In genomic region chr6:44363377-44363926, GRCh38 we compare ENCODE assay signal across 2 cellular contexts.
A peak's percentile ranks its signal among the peaks of the same experiment; 100 is the strongest.
TF ChIP-seq lines count a peak whose summit lies in the region.

No MANE protein-coding gene starts in this region.

TF ChIP-seq in GM23338, 12 proteins besides CTCF, POLR2A, EP300 and RAD21:
- TF ChIP-seq ZNF331 (CRISPR knock-in tag; IDR thresholded peaks at IDR 0.05; ENCODE audit: low read depth), result no peak
- TF ChIP-seq CREB1 (CRISPR knock-in tag; IDR thresholded peaks at IDR 0.05; ENCODE audit: low read depth), result no peak
- TF ChIP-seq STAT1 (IDR thresholded peaks at IDR 0.05; ENCODE audit: unreplicated experiment), result no peak
- no peak for TF ChIP-seq ZNF114 (CRISPR knock-in tag; IDR thresholded peaks at IDR 0.05)
- TF ChIP-seq NANOG (IDR thresholded peaks at IDR 0.05; ENCODE audit: borderline replicate concordance), result no peak
- no peak for TF ChIP-seq ZNF462 (CRISPR knock-in tag; IDR thresholded peaks at IDR 0.05)
- TF ChIP-seq JUNB (IDR thresholded peaks at IDR 0.05; ENCODE audit: unreplicated experiment), result no peak
- TF ChIP-seq, protein P1, sequence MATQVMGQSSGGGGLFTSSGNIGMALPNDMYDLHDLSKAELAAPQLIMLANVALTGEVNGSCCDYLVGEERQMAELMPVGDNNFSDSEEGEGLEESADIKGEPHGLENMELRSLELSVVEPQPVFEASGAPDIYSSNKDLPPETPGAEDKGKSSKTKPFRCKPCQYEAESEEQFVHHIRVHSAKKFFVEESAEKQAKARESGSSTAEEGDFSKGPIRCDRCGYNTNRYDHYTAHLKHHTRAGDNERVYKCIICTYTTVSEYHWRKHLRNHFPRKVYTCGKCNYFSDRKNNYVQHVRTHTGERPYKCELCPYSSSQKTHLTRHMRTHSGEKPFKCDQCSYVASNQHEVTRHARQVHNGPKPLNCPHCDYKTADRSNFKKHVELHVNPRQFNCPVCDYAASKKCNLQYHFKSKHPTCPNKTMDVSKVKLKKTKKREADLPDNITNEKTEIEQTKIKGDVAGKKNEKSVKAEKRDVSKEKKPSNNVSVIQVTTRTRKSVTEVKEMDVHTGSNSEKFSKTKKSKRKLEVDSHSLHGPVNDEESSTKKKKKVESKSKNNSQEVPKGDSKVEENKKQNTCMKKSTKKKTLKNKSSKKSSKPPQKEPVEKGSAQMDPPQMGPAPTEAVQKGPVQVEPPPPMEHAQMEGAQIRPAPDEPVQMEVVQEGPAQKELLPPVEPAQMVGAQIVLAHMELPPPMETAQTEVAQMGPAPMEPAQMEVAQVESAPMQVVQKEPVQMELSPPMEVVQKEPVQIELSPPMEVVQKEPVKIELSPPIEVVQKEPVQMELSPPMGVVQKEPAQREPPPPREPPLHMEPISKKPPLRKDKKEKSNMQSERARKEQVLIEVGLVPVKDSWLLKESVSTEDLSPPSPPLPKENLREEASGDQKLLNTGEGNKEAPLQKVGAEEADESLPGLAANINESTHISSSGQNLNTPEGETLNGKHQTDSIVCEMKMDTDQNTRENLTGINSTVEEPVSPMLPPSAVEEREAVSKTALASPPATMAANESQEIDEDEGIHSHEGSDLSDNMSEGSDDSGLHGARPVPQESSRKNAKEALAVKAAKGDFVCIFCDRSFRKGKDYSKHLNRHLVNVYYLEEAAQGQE (IDR thresholded peaks at IDR 0.05; ENCODE audit: unreplicated experiment), result no peak
- TF ChIP-seq EZH2 (IDR thresholded peaks at IDR 0.05; ENCODE audit: low read depth, unreplicated experiment), result no peak
- no peak for TF ChIP-seq POLR2AphosphoS5 (IDR thresholded peaks at IDR 0.05; ENCODE audit: low read depth)
- no peak for TF ChIP-seq EZH2phosphoT487 (IDR thresholded peaks at IDR 0.05; ENCODE audit: unreplicated experiment)
- TF ChIP-seq, protein P2, sequence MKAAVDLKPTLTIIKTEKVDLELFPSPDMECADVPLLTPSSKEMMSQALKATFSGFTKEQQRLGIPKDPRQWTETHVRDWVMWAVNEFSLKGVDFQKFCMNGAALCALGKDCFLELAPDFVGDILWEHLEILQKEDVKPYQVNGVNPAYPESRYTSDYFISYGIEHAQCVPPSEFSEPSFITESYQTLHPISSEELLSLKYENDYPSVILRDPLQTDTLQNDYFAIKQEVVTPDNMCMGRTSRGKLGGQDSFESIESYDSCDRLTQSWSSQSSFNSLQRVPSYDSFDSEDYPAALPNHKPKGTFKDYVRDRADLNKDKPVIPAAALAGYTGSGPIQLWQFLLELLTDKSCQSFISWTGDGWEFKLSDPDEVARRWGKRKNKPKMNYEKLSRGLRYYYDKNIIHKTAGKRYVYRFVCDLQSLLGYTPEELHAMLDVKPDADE (IDR thresholded peaks at IDR 0.05), result no peak

TF ChIP-seq in K562, 482 proteins besides CTCF, POLR2A, EP300 and RAD21:
- no peak for TF ChIP-seq ZNF124 (CRISPR knock-in tag; IDR thresholded peaks at IDR 0.05)
- TF ChIP-seq PCBP2 (IDR thresholded peaks at IDR 0.05; ENCODE audit: low read depth, low read length, poor library complexity, severe bottlenecking), result peak; percentile 74
- TF ChIP-seq, protein P3, sequence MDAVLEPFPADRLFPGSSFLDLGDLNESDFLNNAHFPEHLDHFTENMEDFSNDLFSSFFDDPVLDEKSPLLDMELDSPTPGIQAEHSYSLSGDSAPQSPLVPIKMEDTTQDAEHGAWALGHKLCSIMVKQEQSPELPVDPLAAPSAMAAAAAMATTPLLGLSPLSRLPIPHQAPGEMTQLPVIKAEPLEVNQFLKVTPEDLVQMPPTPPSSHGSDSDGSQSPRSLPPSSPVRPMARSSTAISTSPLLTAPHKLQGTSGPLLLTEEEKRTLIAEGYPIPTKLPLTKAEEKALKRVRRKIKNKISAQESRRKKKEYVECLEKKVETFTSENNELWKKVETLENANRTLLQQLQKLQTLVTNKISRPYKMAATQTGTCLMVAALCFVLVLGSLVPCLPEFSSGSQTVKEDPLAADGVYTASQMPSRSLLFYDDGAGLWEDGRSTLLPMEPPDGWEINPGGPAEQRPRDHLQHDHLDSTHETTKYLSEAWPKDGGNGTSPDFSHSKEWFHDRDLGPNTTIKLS (IDR thresholded peaks at IDR 0.05; ENCODE audit: borderline replicate concordance, low read depth), result no peak
- peak; percentile 36 for TF ChIP-seq PCBP1 (IDR thresholded peaks at IDR 0.05; ENCODE audit: low read depth, low read length, poor library complexity, severe bottlenecking)
- TF ChIP-seq ZNF512 (tag; IDR thresholded peaks at IDR 0.05), result peak; percentile 87
- no peak for TF ChIP-seq THAP7 (CRISPR knock-in tag; IDR thresholded peaks at IDR 0.05)
